In genomic region chr22:50474711-50475651, GRCh38 we compare ENCODE assay signal across 8 cellular contexts. TPM values are rescaled to one million over a fixed set of nuclear protein-coding genes. Genes with fewer than 3 reads are reported as not detected.
DNase-seq lines count a peak whose midpoint lies in the region; ATAC-seq and TF ChIP-seq lines count a peak whose summit lies in the region.

SBF1 (minus strand) TSS chr22:50475035; CDS start chr22:50474840, 195 bp downstream.

- CTCF ChIA-PET in AG04449 (lab: Yijun Ruan, JAX) = interaction anchor here (1.1 kb wide), 1 partner anchor 146 kb away, joined by 3 read pairs; no protein-coding TSS in a partner anchor

- H3K36me3 ChIP-seq in colonic mucosa = no peaks in the 10 kb centered on the region

- H3K27me3 Mint-ChIP-seq in activated CD4-positive, alpha-beta T cell treated with anti-CD3 and anti-CD28 coated beads, Interleukin-2, amount 10 ng/mL, durations not matched to agents 24 days and 14 days = peaks cover 12% of the 10 kb centered on the region

- H3K4me3 ChIP-seq in AG04449 (ENCODE audit: low read depth, low read length) (peak within 1 kb of the TSS; percentile 68), colonic mucosa (peak within 1 kb of the TSS; percentile 93)

- no peak for TF ChIP-seq CTCF in AG04449 (IDR thresholded peaks at IDR 0.05; ENCODE audit: insufficient read depth, low read length, missing control alignments)
- TF ChIP-seq CTCF in colonic mucosa (IDR thresholded peaks at IDR 0.05) = no peak

- H3K27ac ChIP-seq in colonic mucosa = peak within 1 kb of the TSS; percentile 65

- H3K4me1 Mint-ChIP-seq in activated CD4-positive, alpha-beta T cell treated with anti-CD3 and anti-CD28 coated beads, Interleukin-2, amount 10 ng/mL, durations not matched to agents 24 days and 14 days = peaks cover 40% of the 10 kb centered on the region

- no peaks in the 10 kb centered on the region for H3K9me3 Mint-ChIP-seq in activated CD4-positive, alpha-beta T cell treated with anti-CD3 and anti-CD28 coated beads, Interleukin-2, amount 10 ng/mL, durations not matched to agents 24 days and 14 days

- peaks cover 1% of the 10 kb centered on the region for H3K27me3 ChIP-seq in colonic mucosa

- H3K9me3 ChIP-seq in colonic mucosa = no peaks in the 10 kb centered on the region

- POLR2A ChIA-PET in AG04449 (lab: Yijun Ruan, JAX) = no interaction called here

- peak within 1 kb of the TSS; percentile 95 for H3K4me3 Mint-ChIP-seq in activated CD4-positive, alpha-beta T cell treated with anti-CD3 and anti-CD28 coated beads, Interleukin-2, amount 10 ng/mL, durations not matched to agents 24 days and 14 days

- peak within 1 kb of the TSS; percentile 93 for H3K27ac Mint-ChIP-seq in activated CD4-positive, alpha-beta T cell treated with anti-CD3 and anti-CD28 coated beads, Interleukin-2, amount 10 ng/mL, durations not matched to agents 24 days and 14 days

- intact Hi-C loops in activated CD4-positive, alpha-beta T cell treated with anti-CD3 and anti-CD28 coated beads, Interleukin-2, amount 10 ng/mL, durations not matched to agents 24 days and 14 days (cut with micrococcal nuclease) = loop anchor here (2.0 to 5.0 kb wide), 3 partner anchors 24 to 52 kb away; partner anchors contain the start of genes NCAPH2 and SCO2
- intact Hi-C loops in colonic mucosa (cut with DNase I) = no loop called here

- peaks cover 9% of the 10 kb centered on the region for H3K36me3 Mint-ChIP-seq in activated CD4-positive, alpha-beta T cell treated with anti-CD3 and anti-CD28 coated beads, Interleukin-2, amount 10 ng/mL, durations not matched to agents 24 days and 14 days (ENCODE audit: low read depth)

- H3K4me1 ChIP-seq in colonic mucosa = peaks cover 42% of the 10 kb centered on the region

- ATAC-seq in GM18873 (IDR thresholded peaks at IDR 0.05; ENCODE audit: low FRiP score, unreplicated experiment) = peak; percentile 36
- ATAC-seq in HG03175 (IDR thresholded peaks at IDR 0.05; ENCODE audit: unreplicated experiment) = peak; percentile 75

- peak within 1 kb of the TSS; percentile 82 to 89 for H3K9ac ChIP-seq in colonic mucosa (ENCODE audit: low read depth in 2 of 2, low read length in 2 of 2)

- DNase-seq in AG04449 (ENCODE audit: low read depth, low spot score) (no peak), NCI-H524 (lab: John Stamatoyannopoulos, UW) (peak; percentile 55 to 86), colonic mucosa (peak; percentile 91), kidney tubule cell (ENCODE audit: low spot score) (peak; percentile 91)
- DNase-seq in activated CD4-positive, alpha-beta T cell treated with anti-CD3 and anti-CD28 coated beads, Interleukin-2, amount 10 ng/mL, durations not matched to agents 24 days and 14 days = peak; percentile 98
- DNase-seq in stimulated activated CD4-positive, alpha-beta T cell treated with anti-CD3 and anti-CD28 coated beads, Interleukin-15, amount 100 ng/mL, for 48 hours (ENCODE audit: low read depth in 2 of 2) = peak; percentile 74 to 86

RNA-seq across cellular contexts. Expression of gene SBF1, which starts in this region (rescaled TPM):
- 108 and 115 TPM in 2 replicates for total RNA-seq in activated CD4-positive, alpha-beta T cell treated with anti-CD3 and anti-CD28 coated beads, Interleukin-2, amount 10 ng/mL, durations not matched to agents 24 days and 14 days
- 100 to 1,000 TPM in 1 of 2 donors, 10 to 100 TPM in 1; 68.3 to 101 TPM for total RNA-seq in colonic mucosa
